In genomic region chr10:109007514-109007913, GRCh38 we compare ENCODE assay signal across 31 cellular contexts.
"Had no signal": no experiment of that assay in that cellular context is flagged by ENCODE, and none has a peak within 500 bp of the region (broad histone marks: within the 10 kb centered on the region; RNA-seq: fewer than 3 reads in every experiment).

No MANE protein-coding gene starts in this region.

- H3K36me3 Mint-ChIP-seq: activated naive CD4-positive, alpha-beta T cell treated with anti-CD3 and anti-CD28 coated beads, Interleukin-2, amount 10 ng/mL, durations not matched to agents 7 days and 5 days; activated naive CD4-positive, alpha-beta T cell treated with anti-CD3 and anti-CD28 coated beads, Interleukin-2, amount 50 U/mL, for 72 hours; activated naive CD8-positive, alpha-beta T cell treated with anti-CD3 and anti-CD28 coated beads, Interleukin-2, amount 10 ng/mL, durations not matched to agents 7 days and 5 days; brain had no signal

- H3K27ac Mint-ChIP-seq: activated CD4-positive, alpha-beta T cell treated with anti-CD3 and anti-CD28 coated beads for 36 hours; activated CD8-positive, alpha-beta T cell treated with anti-CD3 and anti-CD28 coated beads for 36 hours; activated naive CD4-positive, alpha-beta T cell treated with anti-CD3 and anti-CD28 coated beads, Interleukin-2, amount 10 ng/mL, durations not matched to agents 7 days and 5 days; activated naive CD4-positive, alpha-beta T cell treated with anti-CD3 and anti-CD28 coated beads, Interleukin-2, amount 50 U/mL, for 72 hours; activated naive CD8-positive, alpha-beta T cell treated with anti-CD3 and anti-CD28 coated beads, Interleukin-2, amount 10 ng/mL, durations not matched to agents 7 days and 5 days; T-helper 17 cell; T-helper 2 cell treated with Interferon-gamma antibody and Interleukin-4, amounts not matched to agents 5 μg/mL and 100 μg/mL, for 36 hours had no signal

- H3K4me1 Mint-ChIP-seq: activated CD4-positive, alpha-beta T cell treated with anti-CD3 and anti-CD28 coated beads for 36 hours; activated naive CD4-positive, alpha-beta T cell treated with anti-CD3 and anti-CD28 coated beads, Interleukin-2, amount 10 ng/mL, durations not matched to agents 7 days and 5 days; activated naive CD8-positive, alpha-beta T cell treated with anti-CD3 and anti-CD28 coated beads, Interleukin-2, amount 10 ng/mL, durations not matched to agents 7 days and 5 days; brain; T-helper 17 cell had no signal

- H3K9me3 Mint-ChIP-seq: activated naive CD4-positive, alpha-beta T cell treated with anti-CD3 and anti-CD28 coated beads, Interleukin-2, amount 10 ng/mL, durations not matched to agents 7 days and 5 days; activated naive CD8-positive, alpha-beta T cell treated with anti-CD3 and anti-CD28 coated beads, Interleukin-2, amount 10 ng/mL, durations not matched to agents 7 days and 5 days; brain had no signal

- DNase-seq: activated CD4-positive, alpha-beta T cell treated with anti-CD3 and anti-CD28 coated beads for 36 hours; activated CD4-positive, alpha-beta T cell treated with anti-CD3 and anti-CD28 coated beads, Interleukin-2, amount 50 U/mL, for 1 hour; activated CD4-positive, alpha-beta T cell treated with anti-CD3 and anti-CD28 coated beads, Interleukin-2, amount 50 U/mL, for 48 hours; activated CD4-positive, CD25-positive, alpha-beta regulatory T cell; activated CD4-positive, CD25-positive, alpha-beta regulatory T cell treated with anti-CD3 and anti-CD28 coated beads, Interleukin-2, amount 50 U/mL, for 72 hours; activated CD8-positive, alpha-beta memory T cell treated with anti-CD3 and anti-CD28 coated beads for 24 hours; activated CD8-positive, alpha-beta T cell treated with anti-CD3 and anti-CD28 coated beads for 36 hours; activated gamma-delta T cell; activated naive CD4-positive, alpha-beta T cell; activated naive CD4-positive, alpha-beta T cell treated with anti-CD3 and anti-CD28 coated beads, Interleukin-2, amount 10 ng/mL, durations not matched to agents 7 days and 5 days; activated naive CD8-positive, alpha-beta T cell treated with anti-CD3 and anti-CD28 coated beads, Interleukin-2, amount 10 ng/mL, durations not matched to agents 7 days and 5 days; activated T-cell treated with anti-CD3 and anti-CD28 coated beads, Interleukin-2, amount 50 U/mL, for 1 hour; activated T-cell treated with anti-CD3 and anti-CD28 coated beads, Interleukin-2, amount 50 U/mL, for 48 hours; central memory CD4-positive, alpha-beta T cell; cerebellar nuclear complex; colonic mucosa; effector CD8-positive, alpha-beta T cell; esophagus squamous epithelium; foreskin melanocyte; head of caudate nucleus; T-helper 1 cell; T-helper 17 cell; T1000 had no signal

- H3K4me3 ChIP-seq: ascending aorta, breast epithelium, cardiac muscle cell, colonic mucosa, esophagus squamous epithelium, gastroesophageal sphincter had no signal

- H3K36me3 ChIP-seq: ascending aorta, breast epithelium, cardiac muscle cell, colonic mucosa, esophagus squamous epithelium, gastroesophageal sphincter had no signal

- H3K4me1 ChIP-seq: ascending aorta, breast epithelium, colonic mucosa, esophagus squamous epithelium, gastroesophageal sphincter had no signal

- H3K27ac ChIP-seq: ascending aorta, breast epithelium, cardiac muscle cell, colonic mucosa, epithelial cell of prostate, esophagus squamous epithelium, gastroesophageal sphincter had no signal

- H3K27me3 ChIP-seq: ascending aorta, breast epithelium, cardiac muscle cell, colonic mucosa, esophagus squamous epithelium, gastroesophageal sphincter had no signal

- H3K4me3 Mint-ChIP-seq: activated CD4-positive, alpha-beta T cell treated with anti-CD3 and anti-CD28 coated beads for 36 hours; activated CD8-positive, alpha-beta T cell treated with anti-CD3 and anti-CD28 coated beads for 36 hours; activated naive CD4-positive, alpha-beta T cell treated with anti-CD3 and anti-CD28 coated beads, Interleukin-2, amount 10 ng/mL, durations not matched to agents 7 days and 5 days; activated naive CD8-positive, alpha-beta T cell treated with anti-CD3 and anti-CD28 coated beads, Interleukin-2, amount 10 ng/mL, durations not matched to agents 7 days and 5 days; brain; T-helper 17 cell; T-helper 2 cell treated with Interferon-gamma antibody and Interleukin-4, amounts not matched to agents 5 μg/mL and 100 μg/mL, for 36 hours had no signal

- H3K9me3 ChIP-seq: ascending aorta, breast epithelium, colonic mucosa, esophagus squamous epithelium, gastroesophageal sphincter had no signal

- H3K27me3 Mint-ChIP-seq: activated CD4-positive, alpha-beta T cell treated with anti-CD3 and anti-CD28 coated beads for 36 hours; activated CD8-positive, alpha-beta T cell treated with anti-CD3 and anti-CD28 coated beads for 36 hours; activated naive CD4-positive, alpha-beta T cell treated with anti-CD3 and anti-CD28 coated beads, Interleukin-2, amount 10 ng/mL, durations not matched to agents 7 days and 5 days; activated naive CD8-positive, alpha-beta T cell treated with anti-CD3 and anti-CD28 coated beads, Interleukin-2, amount 10 ng/mL, durations not matched to agents 7 days and 5 days; brain; T-helper 17 cell had no signal
